Comparison of ENCODE assay signal across 10 cellular contexts in the genomic region with DNA sequence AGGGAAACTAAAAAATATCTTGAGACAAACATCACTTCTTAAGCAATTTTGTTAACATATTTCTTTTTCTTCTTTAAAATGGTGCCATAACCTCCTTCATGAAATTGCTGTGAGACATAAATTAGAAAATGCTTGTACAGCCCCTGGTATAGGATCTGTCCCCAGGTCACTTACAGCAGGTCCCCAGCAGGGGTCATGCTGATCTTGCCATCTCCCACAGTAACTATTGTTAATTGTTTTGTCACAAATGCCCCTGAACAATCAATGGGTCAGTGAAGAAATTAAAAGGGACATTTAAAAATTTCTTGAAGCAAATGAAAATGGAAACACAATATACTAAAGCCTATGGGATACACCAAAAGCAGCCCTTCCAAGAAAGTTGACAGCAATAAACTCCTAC.
DNase-seq lines count a peak whose midpoint lies in the region; ATAC-seq and TF ChIP-seq lines count a peak whose summit lies in the region.
"Had no signal": no experiment of that assay in that cellular context is flagged by ENCODE, and none has a peak within 500 bp of the region (broad histone marks: within the 10 kb centered on the region; RNA-seq: fewer than 3 reads in every experiment).

No MANE protein-coding gene starts in this region.

- ATAC-seq in CD4-positive, alpha-beta T cell (ENCODE audit: poor library complexity): peak; percentile 61
- ATAC-seq in T-helper 17 cell (peak; percentile 49), left colon (peak; percentile 54), HG03280 (IDR thresholded peaks at IDR 0.05; ENCODE audit: unreplicated experiment) (no peak), HG03439 (IDR thresholded peaks at IDR 0.05; ENCODE audit: unreplicated experiment) (no peak)
- ATAC-seq in naive thymus-derived CD8-positive, alpha-beta T cell: no peak

- no peak overlapping the region for H3K4me3 Mint-ChIP-seq in CD4-positive, alpha-beta T cell
- no peak overlapping the region for H3K4me3 Mint-ChIP-seq in T-helper 17 cell
- no peak overlapping the region for H3K4me3 Mint-ChIP-seq in naive thymus-derived CD8-positive, alpha-beta T cell

- H3K27me3 Mint-ChIP-seq in CD4-positive, alpha-beta T cell: no peaks in the 10 kb centered on the region
- H3K27me3 Mint-ChIP-seq in T-helper 17 cell: no peaks in the 10 kb centered on the region
- H3K27me3 Mint-ChIP-seq in naive thymus-derived CD8-positive, alpha-beta T cell: no peaks in the 10 kb centered on the region

- peak; percentile 36 for TF ChIP-seq CTCF in CD4-positive, alpha-beta T cell (IDR thresholded peaks at IDR 0.05)

- intact Hi-C loops in CD4-positive, alpha-beta T cell (cut with DNase I, micrococcal nuclease): no loop called here
- intact Hi-C loops in left colon (cut with DNase I, micrococcal nuclease): loop anchor here in 1 of 2 donors (10.0 kb wide), 1 partner anchor 182 kb away; no protein-coding TSS in a partner anchor

- H3K4me3 ChIP-seq in H7 (ENCODE audit: insufficient read depth, low read depth, low read length): no peak overlapping the region
- H3K4me3 ChIP-seq: SK-N-MC, skin epidermis had no signal

- peaks cover 72% of the 10 kb centered on the region for H3K36me3 Mint-ChIP-seq in CD4-positive, alpha-beta T cell (ENCODE audit: low read depth)
- peaks cover 2% of the 10 kb centered on the region for H3K36me3 Mint-ChIP-seq in T-helper 17 cell (ENCODE audit: low read depth)
- peaks cover 11 to 36% (median 23%) of the 10 kb centered on the region in 3 donors for H3K36me3 Mint-ChIP-seq in naive thymus-derived CD8-positive, alpha-beta T cell

- CTCF ChIA-PET in CD4-positive, alpha-beta T cell (lab: Charles Lee): interaction anchor here (0.6 to 4.7 kb wide), 3 partner anchors 8 to 189 kb away, joined by 5 to 18 read pairs (median 5); no protein-coding TSS in a partner anchor

- POLR2A ChIA-PET in CD4-positive, alpha-beta T cell (lab: Charles Lee): no interaction called here
- POLR2A ChIA-PET in naive thymus-derived CD8-positive, alpha-beta T cell (lab: Charles Lee): no interaction called here

- no peaks in the 10 kb centered on the region for H3K36me3 ChIP-seq in H7 (replicated peaks; ENCODE audit: control insufficient read depth, insufficient read depth, low read length)

- no peaks in the 10 kb centered on the region for H3K4me1 Mint-ChIP-seq in CD4-positive, alpha-beta T cell (ENCODE audit: low read depth)
- H3K4me1 Mint-ChIP-seq in T-helper 17 cell: peaks cover 2% of the 10 kb centered on the region
- H3K4me1 Mint-ChIP-seq in naive thymus-derived CD8-positive, alpha-beta T cell: peaks cover 0 to 8% (median 0%) of the 10 kb centered on the region in 4 donors

- H3K27ac Mint-ChIP-seq in CD4-positive, alpha-beta T cell: no peak overlapping the region
- H3K27ac Mint-ChIP-seq in T-helper 17 cell: peak overlapping the region; percentile 39
- H3K27ac Mint-ChIP-seq in naive thymus-derived CD8-positive, alpha-beta T cell: no peak overlapping the region

- DNase-seq in CD4-positive, alpha-beta T cell: no peak
- DNase-seq in H7: peak; percentile 50
- DNase-seq in T-helper 17 cell: no peak
- no peak for DNase-seq in left colon
- DNase-seq in naive thymus-derived CD8-positive, alpha-beta T cell: no peak
- DNase-seq in cortex of kidney (lab: John Stamatoyannopoulos, UW): no peak

- peaks cover 15% of the 10 kb centered on the region for H3K9me3 ChIP-seq in CD4-positive, alpha-beta T cell (ENCODE audit: control insufficient read depth, low read length)
- peaks cover 5% of the 10 kb centered on the region for H3K9me3 ChIP-seq in T-helper 17 cell (ENCODE audit: control insufficient read depth, low read length, poor library complexity, severe bottlenecking)

- H3K27me3 ChIP-seq in CD4-positive, alpha-beta T cell (ENCODE audit: control insufficient read depth, insufficient read depth, low read length): no peaks in the 10 kb centered on the region
- no peaks in the 10 kb centered on the region for H3K27me3 ChIP-seq in H7 (ENCODE audit: control insufficient read depth, insufficient read depth, low read length)

- H3K9me3 Mint-ChIP-seq in CD4-positive, alpha-beta T cell: peaks cover 9% of the 10 kb centered on the region
- H3K9me3 Mint-ChIP-seq in naive thymus-derived CD8-positive, alpha-beta T cell: peaks cover 0 to 20% (median 16%) of the 10 kb centered on the region in 9 donors

- H3K27ac ChIP-seq in CD4-positive, alpha-beta T cell (ENCODE audit: low read depth, low read length): no peak overlapping the region
- H3K27ac ChIP-seq: SK-N-MC, skin epidermis had no signal

Comparison
In these comparisons a context has a peak if more than half of its experiments do, and no peak if none do; other contexts are left out.
1. ATAC-seq: peak in CD4-positive, alpha-beta T cell (single experiment), T-helper 17 cell (single experiment) and left colon (single experiment); none in naive thymus-derived CD8-positive, alpha-beta T cell (0 of 2), HG03280 (single experiment) and HG03439 (single experiment).